In the genomic region with DNA sequence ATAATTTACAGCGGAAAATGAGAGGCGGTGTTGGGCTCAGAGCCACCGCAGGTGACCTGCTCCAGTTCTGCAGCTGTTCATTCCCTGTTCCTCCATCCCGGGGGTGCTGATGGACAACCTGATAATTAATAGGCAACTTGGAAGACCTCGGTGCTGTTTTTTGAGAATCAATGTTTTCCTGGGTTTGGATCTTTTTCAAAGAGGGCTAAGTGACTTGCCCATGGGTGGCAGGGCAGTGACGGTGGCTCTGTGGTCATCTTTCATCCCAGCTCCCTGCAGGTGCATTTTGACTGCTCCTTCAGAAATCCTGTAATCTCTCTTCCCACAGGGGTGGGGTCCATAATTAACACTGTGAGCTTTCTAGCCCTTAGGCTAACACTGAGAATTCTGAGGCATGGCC, we compare ENCODE assay signal across 18 cellular contexts.
"Had no signal": no experiment of that assay in that cellular context is flagged by ENCODE, and none has a peak within 500 bp of the region (broad histone marks: within the 10 kb centered on the region; RNA-seq: fewer than 3 reads in every experiment).

No MANE protein-coding gene starts in this region.

- FAIRE-seq: urothelium cell line had no signal

- H3K4me3 Mint-ChIP-seq: naive thymus-derived CD8-positive, alpha-beta T cell; neural progenitor cell had no signal

- DNase-seq: effector CD4-positive, alpha-beta T cell; foreskin melanocyte; kidney glomerular epithelial cell; mammary epithelial cell; mucosa of descending colon; naive thymus-derived CD8-positive, alpha-beta T cell; nucleus accumbens; psoas muscle; retina; stimulated activated CD4-positive, alpha-beta T cell treated with anti-CD3 and anti-CD28 coated beads, Interleukin-2, amount 100 ng/mL, for 24 hours; stimulated activated naive CD4-positive, alpha-beta T cell treated with Interleukin-2 at 50 U/mL for 16 hours; trophoblast cell had no signal

- H3K27ac Mint-ChIP-seq: neural progenitor cell had no signal

- H3K36me3 Mint-ChIP-seq: naive thymus-derived CD8-positive, alpha-beta T cell; neural progenitor cell had no signal

- H3K27ac ChIP-seq: coronary artery, hepatocyte, neural progenitor cell, parathyroid adenoma, psoas muscle had no signal

- ATAC-seq: mucosa of descending colon; naive thymus-derived CD8-positive, alpha-beta T cell; psoas muscle; sciatic nerve had no signal

- H3K9me3 ChIP-seq: mucosa of descending colon, psoas muscle had no signal

- H3K36me3 ChIP-seq: neural progenitor cell had no signal

- H3K4me1 ChIP-seq: neural progenitor cell, parathyroid adenoma, psoas muscle had no signal

- H3K4me1 Mint-ChIP-seq: naive thymus-derived CD8-positive, alpha-beta T cell had no signal

- H3K4me3 ChIP-seq: coronary artery, hepatocyte, mucosa of descending colon, neural progenitor cell, psoas muscle had no signal

- H3K9ac ChIP-seq: neural progenitor cell, parathyroid adenoma had no signal
